23 cellular contexts compared by ENCODE assay signal in the genomic region with DNA sequence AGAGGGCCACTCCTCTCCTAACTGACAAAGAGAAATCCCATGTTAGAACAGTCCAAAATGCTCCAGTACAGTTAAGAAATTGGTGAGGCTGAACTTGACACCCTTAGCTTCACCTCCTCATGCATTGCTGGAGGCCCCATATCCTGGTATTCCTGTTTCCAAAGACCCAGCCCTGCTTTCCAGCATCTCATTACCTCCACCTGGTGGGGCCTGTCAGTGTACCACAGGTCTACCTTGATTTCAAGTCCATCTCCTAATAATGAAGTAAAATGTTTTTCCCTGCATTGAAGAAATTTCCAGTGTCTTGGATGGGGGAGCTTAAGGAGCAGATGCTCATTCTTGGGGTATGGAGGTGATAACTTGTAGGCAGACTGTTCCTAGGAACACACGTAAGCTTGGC.
DNase-seq lines count a peak whose midpoint lies in the region; ATAC-seq, FAIRE-seq and TF ChIP-seq lines count a peak whose summit lies in the region.
"Had no signal": no experiment of that assay in that cellular context is flagged by ENCODE, and none has a peak within 500 bp of the region (broad histone marks: within the 10 kb centered on the region; RNA-seq: fewer than 3 reads in every experiment).

No MANE protein-coding gene starts in this region.

- no peak overlapping the region for H3K27ac ChIP-seq in C4-2B
- H3K27ac ChIP-seq in IMR-90 (ENCODE audit: insufficient read depth, low read length), result no peak overlapping the region
- H3K27ac ChIP-seq in mammary epithelial cell (ENCODE audit: insufficient read depth, low read depth, low read length), result no peak overlapping the region
- H3K27ac ChIP-seq: adrenal gland, pancreas, tibial nerve had no signal

- H3K9me1 ChIP-seq in IMR-90 (ENCODE audit: insufficient read depth, low read length), result no peaks in the 10 kb centered on the region

- H3K9ac ChIP-seq in IMR-90 (ENCODE audit: low read depth, low read length) (no peak overlapping the region), mammary epithelial cell (ENCODE audit: insufficient read depth, low read length) (no peak overlapping the region)

- H3K4ac ChIP-seq in IMR-90 (ENCODE audit: low read depth, low read length), result no peak overlapping the region; the same call in 1 of the 2 replicates

- H3K4me1 Mint-ChIP-seq in immature natural killer cell, result peaks cover 34 to 38% of the 10 kb centered on the region in 2 donors

- H4K8ac ChIP-seq in IMR-90 (ENCODE audit: low read depth in 2 of 2, low read length in 2 of 2), result no peak overlapping the region

- 80% methylated on average over 1 of the region's 1 CpG; no CpG with 5 or more reads in 1 of the 2 experiments for WGBS in IMR-90 (ENCODE audit: extremely low coverage in 2 of 2, insufficient read length in 1 of 2), 2 experiments
- WGBS in mammary epithelial cell (ENCODE audit: low coverage, missing lambda C conversion rate), result 100% methylated on average over 1 of the region's 1 CpG

- H3K79me1 ChIP-seq in IMR-90 (ENCODE audit: low read depth in 1 of 2, low read length in 2 of 2), result no peaks in the 10 kb centered on the region

- H3K9me3 Mint-ChIP-seq in immature natural killer cell, result peaks cover 0 to 7% (median 5%) of the 10 kb centered on the region in 6 donors

- H2AK9ac ChIP-seq in IMR-90 (replicated peaks; ENCODE audit: low read depth, low read length, poor library complexity), result no peak overlapping the region

- TF ChIP-seq POLR2A in IMR-90 (IDR thresholded peaks at IDR 0.05; ENCODE audit: low read depth, low read length), result no peak

- H4K20me1 ChIP-seq in IMR-90 (ENCODE audit: insufficient read depth, low read length) (no peaks in the 10 kb centered on the region), mammary epithelial cell (ENCODE audit: insufficient read depth, low read length) (no peaks in the 10 kb centered on the region)

- H3K36me3 Mint-ChIP-seq in immature natural killer cell, result no peaks in the 10 kb centered on the region
- H3K36me3 Mint-ChIP-seq: brain had no signal

- H2AK5ac ChIP-seq in IMR-90 (ENCODE audit: low read depth, low read length), result peak overlapping the region; percentile 13; the same call in 1 of the 2 replicates

- dilution Hi-C loops in IMR-90 (cut with HindIII; ENCODE audit: low sequenced_read_pairs, unreplicated experiment) (no loop called here), mammary epithelial cell (cut with HindIII; ENCODE audit: low sequenced_read_pairs) (no loop called here)

- no peak overlapping the region for H2BK20ac ChIP-seq in IMR-90 (ENCODE audit: low read depth, low read length)

- H3K4me2 ChIP-seq in IMR-90 (ENCODE audit: low read depth, low read length) (no peak overlapping the region), mammary epithelial cell (ENCODE audit: insufficient read depth, low read depth, low read length) (no peak overlapping the region)

- DNase-seq in IMR-90 (no peak), mammary epithelial cell (no peak), immature natural killer cell (no peak), HCEC 1CT (no peak), RCC 7860 (ENCODE audit: low spot score) (no peak)
- no peak for DNase-seq in NK-92 treated with Interleukin-12 subunit alpha and Interleukin-12 subunit beta, amount 100 ng/mL, for 24 hours (lab: John Stamatoyannopoulos, UW)
- DNase-seq: activated CD4-positive, alpha-beta T cell treated with anti-CD3 and anti-CD28 coated beads, Interleukin-2, amount 50 U/mL, for 48 hours; activated CD4-positive, CD25-positive, alpha-beta regulatory T cell treated with anti-CD3 and anti-CD28 coated beads, Interleukin-2, amount 50 U/mL, for 72 hours; activated naive CD4-positive, alpha-beta T cell; adrenal gland; hypothalamus; NCI-H1694; NCI-H446 treated with DMSO at 0.1 percent for 48 hours; NCI-H774; pancreas; stimulated activated CD4-positive, alpha-beta T cell treated with anti-CD3 and anti-CD28 coated beads, Interleukin-15, amount 100 ng/mL, for 24 hours; stimulated activated CD4-positive, alpha-beta T cell treated with anti-CD3 and anti-CD28 coated beads, Interleukin-4, amount 100 ng/mL, for 4 hours had no signal

- H3K79me2 ChIP-seq in mammary epithelial cell (ENCODE audit: insufficient read depth, low read length), result no peaks in the 10 kb centered on the region

- H4K91ac ChIP-seq in IMR-90 (ENCODE audit: insufficient read depth, low read depth, low read length), result no peak overlapping the region

- H3K14ac ChIP-seq in IMR-90 (replicated peaks; ENCODE audit: low read depth, low read length), result no peak overlapping the region

- FAIRE-seq in RCC 7860 (lab: Jason Lieb, UNC), result no peak
- FAIRE-seq: D721Med, GM18507, pancreas had no signal

- ATAC-seq in IMR-90 (ENCODE audit: low read depth), result no peak
- ATAC-seq: pancreas had no signal

- no peak overlapping the region for H3K27ac Mint-ChIP-seq in immature natural killer cell
- H3K27ac Mint-ChIP-seq: brain had no signal

- H3K18ac ChIP-seq in IMR-90 (ENCODE audit: low read depth, low read length), result no peak overlapping the region; the same call in 1 of the 2 replicates

- no peak overlapping the region for H2BK120ac ChIP-seq in IMR-90 (ENCODE audit: low read depth, low read length)

- in situ Hi-C loops in IMR-90 (cut with MboI; ENCODE audit: low sequenced_read_pairs) (no loop called here), mammary epithelial cell (cut with MboI; ENCODE audit: low sequenced_read_pairs in 2 of 2) (no loop called here)

- BruUV-seq in IMR-90 (replicated peaks; lab: Mats Ljungman, UMichigan) (no TSS peak), mammary epithelial cell (replicated peaks; lab: Mats Ljungman, UMichigan) (no TSS peak)

- no peak overlapping the region for H2BK15ac ChIP-seq in IMR-90 (ENCODE audit: low read depth, low read length)

- CTCF ChIA-PET in IMR-90 (lab: Yijun Ruan, JAX), result no interaction called here
- CTCF ChIA-PET in mammary epithelial cell (lab: Charles Lee; ENCODE audit: low non-redundant PET), result no interaction called here

- no peak for TF ChIP-seq RAD21 in IMR-90 (IDR thresholded peaks at IDR 0.05; ENCODE audit: low read length)

- H3K27me3 Mint-ChIP-seq in immature natural killer cell (ENCODE audit: low read depth in 3 of 3), result peaks cover 11 to 21% (median 12%) of the 10 kb centered on the region in 3 donors

- TF ChIP-seq CTCF in C4-2B (conservative IDR thresholded peaks at IDR 0.05) (peak; percentile 22), IMR-90 (conservative IDR thresholded peaks at IDR 0.05; ENCODE audit: low read depth, low read length) (no peak), mammary epithelial cell (conservative IDR thresholded peaks at IDR 0.05 in 1 of 2, IDR thresholded peaks at IDR 0.05 in 1 of 2; ENCODE audit: extremely low read depth in 1 of 2, insufficient read depth in 1 of 2, low read depth in 1 of 2, low read length in 2 of 2) (peak; percentile 22 to 39)

- H2BK5ac ChIP-seq in IMR-90 (ENCODE audit: low read depth, low read length, poor library complexity, severe bottlenecking), result no peak overlapping the region

- H3K9me3 ChIP-seq in IMR-90 (ENCODE audit: control insufficient read depth, insufficient read depth, low read length) (peaks cover 8% of the 10 kb centered on the region; the same call in 1 of the 2 replicates), mammary epithelial cell (replicated peaks; ENCODE audit: insufficient read depth, low read length) (peaks cover 9% of the 10 kb centered on the region)
- H3K9me3 ChIP-seq: adrenal gland, HAP-1, pancreas had no signal

- H2AFZ ChIP-seq in IMR-90 (replicated peaks; ENCODE audit: low read length, poor library complexity) (no peak overlapping the region), mammary epithelial cell (ENCODE audit: low read depth, low read length) (no peak overlapping the region)

- H4K5ac ChIP-seq in IMR-90 (ENCODE audit: low read depth, low read length), result no peak overlapping the region

- H3K36me3 ChIP-seq in IMR-90 (ENCODE audit: control insufficient read depth, insufficient read depth, low read length) (no peaks in the 10 kb centered on the region), mammary epithelial cell (ENCODE audit: insufficient read depth, low read length) (no peaks in the 10 kb centered on the region)
- H3K36me3 ChIP-seq: adrenal gland, HAP-1, pancreas, tibial nerve had no signal

- H3K4me3 ChIP-seq in IMR-90 (ENCODE audit: insufficient read depth, low read depth, low read length) (no peak overlapping the region), mammary epithelial cell (replicated peaks in 1 of 3; ENCODE audit: insufficient read depth in 1 of 3, low read depth in 2 of 3, low read length in 3 of 3) (no peak overlapping the region)
- H3K4me3 ChIP-seq: adrenal gland, HAP-1, pancreas, tibial nerve had no signal

- intact Hi-C loops in IMR-90 (cut with micrococcal nuclease) (no loop called here), mammary epithelial cell (cut with micrococcal nuclease) (loop anchor here (1.0 kb wide), 2 partner anchors 198 to 260 kb away; no protein-coding TSS in a partner anchor)

- H3K56ac ChIP-seq in IMR-90 (ENCODE audit: extremely low read depth, insufficient read depth, low read length), result no peak overlapping the region

- H3K4me1 ChIP-seq in IMR-90 (ENCODE audit: control insufficient read depth, insufficient read depth, low read length) (no peaks in the 10 kb centered on the region), mammary epithelial cell (ENCODE audit: insufficient read depth, low read length) (no peaks in the 10 kb centered on the region)
- H3K4me1 ChIP-seq: adrenal gland, HAP-1, tibial nerve had no signal

- no peak overlapping the region for H3K23ac ChIP-seq in IMR-90 (ENCODE audit: low read depth, low read length)

- H3K27me3 ChIP-seq in IMR-90 (ENCODE audit: control insufficient read depth, insufficient read depth, low read length) (peaks cover 9% of the 10 kb centered on the region; the same call in 1 of the 2 replicates), mammary epithelial cell (ENCODE audit: insufficient read depth, low read length) (no peaks in the 10 kb centered on the region)
- H3K27me3 ChIP-seq: adrenal gland, pancreas, tibial nerve had no signal

- POLR2A ChIA-PET in IMR-90 (lab: Charles Lee; ENCODE audit: unreplicated experiment), result no interaction called here

- H3K4me3 Mint-ChIP-seq in immature natural killer cell, result peak overlapping the region in 4 of 5 donors; percentile 13 to 49 (median 44)
- H3K4me3 Mint-ChIP-seq: brain had no signal

TF ChIP-seq in IMR-90, 13 proteins besides CTCF, POLR2A, EP300 and RAD21 (continues in another document):
- TF ChIP-seq MAZ (IDR thresholded peaks at IDR 0.05; ENCODE audit: borderline replicate concordance, low read depth, low read length), result no peak
- TF ChIP-seq, protein P1, sequence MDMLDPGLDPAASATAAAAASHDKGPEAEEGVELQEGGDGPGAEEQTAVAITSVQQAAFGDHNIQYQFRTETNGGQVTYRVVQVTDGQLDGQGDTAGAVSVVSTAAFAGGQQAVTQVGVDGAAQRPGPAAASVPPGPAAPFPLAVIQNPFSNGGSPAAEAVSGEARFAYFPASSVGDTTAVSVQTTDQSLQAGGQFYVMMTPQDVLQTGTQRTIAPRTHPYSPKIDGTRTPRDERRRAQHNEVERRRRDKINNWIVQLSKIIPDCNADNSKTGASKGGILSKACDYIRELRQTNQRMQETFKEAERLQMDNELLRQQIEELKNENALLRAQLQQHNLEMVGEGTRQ (IDR thresholded peaks at IDR 0.05; ENCODE audit: low read depth, low read length), result no peak
- no peak for TF ChIP-seq RCOR1 (IDR thresholded peaks at IDR 0.05; ENCODE audit: insufficient replicate concordance, low read length)
- TF ChIP-seq MAFK (IDR thresholded peaks at IDR 0.05; ENCODE audit: low read depth, low read length), result no peak
